Comparison of ENCODE assay signal across 27 cellular contexts in the genomic region with DNA sequence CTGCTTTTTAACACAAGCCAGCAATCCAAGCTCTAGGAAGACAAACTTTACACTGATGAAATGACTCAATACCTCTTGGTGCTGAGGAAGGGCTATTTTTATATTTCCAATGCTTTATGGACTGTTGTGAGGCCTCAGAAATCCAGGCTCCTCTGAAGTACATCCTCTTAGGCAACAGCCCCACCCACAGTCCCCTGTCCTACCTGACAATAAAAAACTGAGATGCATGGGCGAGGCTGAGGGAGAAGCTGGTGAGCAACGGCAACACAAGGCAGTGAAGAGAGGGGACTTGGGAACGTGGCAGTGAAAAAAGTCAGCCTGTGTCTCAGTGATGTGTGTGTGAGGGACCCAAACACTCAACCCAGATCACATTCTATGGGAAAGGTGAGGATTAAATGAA. TPM values are rescaled to one million over a fixed set of nuclear protein-coding genes. Genes with fewer than 3 reads are reported as not detected.
"Had no signal": no experiment of that assay in that cellular context is flagged by ENCODE, and none has a peak within 500 bp of the region (broad histone marks: within the 10 kb centered on the region; RNA-seq: fewer than 3 reads in every experiment).

No MANE protein-coding gene starts in this region.

- H3K27me3 ChIP-seq: ascending aorta, body of pancreas, SJSA1 had no signal

- H3K4me3 Mint-ChIP-seq: activated CD8-positive, alpha-beta T cell treated with anti-CD3 and anti-CD28 coated beads, Interleukin-2, amount 10 ng/mL, durations not matched to agents 7 days and 5 days; activated naive CD8-positive, alpha-beta T cell treated with anti-CD3 and anti-CD28 coated beads, Interleukin-2, amount 10 ng/mL, durations not matched to agents 7 days and 5 days; T-helper 17 cell; WTC11 had no signal

- H3K9me3 Mint-ChIP-seq: activated naive CD8-positive, alpha-beta T cell treated with anti-CD3 and anti-CD28 coated beads, Interleukin-2, amount 10 ng/mL, durations not matched to agents 7 days and 5 days; WTC11 had no signal

- H3K27ac Mint-ChIP-seq: activated CD8-positive, alpha-beta T cell treated with anti-CD3 and anti-CD28 coated beads, Interleukin-2, amount 10 ng/mL, durations not matched to agents 7 days and 5 days; activated naive CD8-positive, alpha-beta T cell treated with anti-CD3 and anti-CD28 coated beads, Interleukin-2, amount 10 ng/mL, durations not matched to agents 7 days and 5 days; T-helper 17 cell; WTC11 had no signal

- ATAC-seq: activated CD8-positive, alpha-beta T cell treated with anti-CD3 and anti-CD28 coated beads, Interleukin-2, amount 10 ng/mL, durations not matched to agents 7 days and 5 days; body of pancreas; T-helper 17 cell; WTC11 had no signal

- DNase-seq: activated CD4-positive, alpha-beta T cell treated with anti-CD3 and anti-CD28 coated beads for 48 hours; activated CD4-positive, alpha-beta T cell treated with anti-CD3 and anti-CD28 coated beads, Interleukin-2, amount 50 U/mL, for 4 hours; activated CD4-positive, CD25-positive, alpha-beta regulatory T cell treated with anti-CD3 and anti-CD28 coated beads, Interleukin-2, amount 50 U/mL, for 72 hours; activated CD8-positive, alpha-beta memory T cell treated with anti-CD3 and anti-CD28 coated beads, Interleukin-2, amount 50 U/mL, for 48 hours; activated CD8-positive, alpha-beta T cell treated with anti-CD3 and anti-CD28 coated beads, Interleukin-2, amount 10 ng/mL, durations not matched to agents 7 days and 5 days; activated naive CD4-positive, alpha-beta T cell treated with anti-CD3 and anti-CD28 coated beads, Interleukin-2, amount 50 U/mL, for 16 hours; activated naive CD8-positive, alpha-beta T cell treated with anti-CD3 and anti-CD28 coated beads, Interleukin-2, amount 10 ng/mL, durations not matched to agents 7 days and 5 days; activated T-cell treated with anti-CD3 and anti-CD28 coated beads, Interleukin-2, amount 50 U/mL, for 1 hour; amniotic stem cell; body of pancreas; central memory CD4-positive, alpha-beta T cell; MM.1S; NCI-H1105 treated with DMSO at 0.1 percent for 48 hours; NCI-H1436 treated with DMSO at 0.1 percent for 48 hours; NCI-H187 treated with DMSO at 0.1 percent for 48 hours; NCI-H2081 treated with DMSO at 0.1 percent for 48 hours; NCI-H2171 treated with DMSO at 0.1 percent for 48 hours; NCI-H226; NCI-H510A; NCI-H526 treated with DMSO at 0.1 percent for 48 hours; SHP77; T-helper 17 cell; T-helper 9 cell had no signal

- H3K27ac ChIP-seq: ascending aorta, body of pancreas, SJSA1 had no signal

- H3K36me3 Mint-ChIP-seq: activated naive CD8-positive, alpha-beta T cell treated with anti-CD3 and anti-CD28 coated beads, Interleukin-2, amount 10 ng/mL, durations not matched to agents 7 days and 5 days; WTC11 had no signal

- H3K9me3 ChIP-seq: ascending aorta, body of pancreas, SJSA1 had no signal

- H3K36me3 ChIP-seq: ascending aorta, SJSA1 had no signal

- H3K4me1 ChIP-seq: ascending aorta had no signal

- H3K4me1 Mint-ChIP-seq: activated naive CD8-positive, alpha-beta T cell treated with anti-CD3 and anti-CD28 coated beads, Interleukin-2, amount 10 ng/mL, durations not matched to agents 7 days and 5 days; T-helper 17 cell had no signal

- H3K4me3 ChIP-seq: ascending aorta, body of pancreas, SJSA1 had no signal

RNA-seq across cellular contexts. Expression of a gene that starts 44.1 kb away (rescaled TPM):
- total RNA-seq: activated CD8-positive, alpha-beta T cell treated with anti-CD3 and anti-CD28 coated beads, Interleukin-2, amount 10 ng/mL, durations not matched to agents 7 days and 5 days; activated naive CD8-positive, alpha-beta T cell treated with anti-CD3 and anti-CD28 coated beads, Interleukin-2, amount 10 ng/mL, durations not matched to agents 7 days and 5 days; ascending aorta; body of pancreas; bronchial epithelial cell; T-helper 17 cell; WTC11 had no signal
